In genomic region chr4:155600246-155600645, GRCh38 we compare ENCODE assay signal across 16 cellular contexts.
DNase-seq lines count a peak whose midpoint lies in the region; ATAC-seq and TF ChIP-seq lines count a peak whose summit lies in the region.
"Had no signal": no experiment of that assay in that cellular context is flagged by ENCODE, and none has a peak within 500 bp of the region (broad histone marks: within the 10 kb centered on the region; RNA-seq: fewer than 3 reads in every experiment).

No MANE protein-coding gene starts in this region.

- DNase-seq in A172 (ENCODE audit: low spot score) (peak; percentile 70), M059J (ENCODE audit: low read depth) (peak; percentile 70), KBM-7 (no peak), RWPE1 (ENCODE audit: low spot score) (no peak), activated gamma-delta T cell (lab: John Stamatoyannopoulos, UW) (no peak)
- DNase-seq: AML-193, DND-41, HCEC 1CT, HFFc6, IMR-90, KG1 had no signal

- TF ChIP-seq CTCF in nephron (IDR thresholded peaks at IDR 0.05; ENCODE audit: unreplicated experiment in 3 of 3) (no peak), RWPE1 (conservative IDR thresholded peaks at IDR 0.05; ENCODE audit: low read depth) (no peak)

- CTCF ChIA-PET in RWPE1 (lab: Yijun Ruan, JAX), result no interaction called here

- no peaks in the 10 kb centered on the region for H3K36me3 Mint-ChIP-seq in nephron (ENCODE audit: low read depth)

- H3K9me3 Mint-ChIP-seq in nephron, result no peaks in the 10 kb centered on the region
- H3K9me3 Mint-ChIP-seq: HFFc6 had no signal

- POLR2A ChIA-PET in RWPE1 (lab: Yijun Ruan, JAX; ENCODE audit: low non-redundant PET), result no interaction called here

- H3K27ac ChIP-seq in RWPE1, result no peak overlapping the region
- H3K27ac ChIP-seq: 22Rv1, BLaER1 had no signal

- H3K27ac Mint-ChIP-seq in nephron, result peak overlapping the region; percentile 24 to 63 (median 56)
- H3K27ac Mint-ChIP-seq: HFFc6 had no signal

- in situ Hi-C loops in KBM-7 (cut with MboI; ENCODE audit: low pct_unique_long_range_greater_than_20kb, low sequenced_read_pairs), result no loop called here

- ATAC-seq in SK-N-SH treated with all-trans-retinoic acid at 6 μM for 48 hours, result no peak
- no peak for ATAC-seq in HG03280 (IDR thresholded peaks at IDR 0.05; ENCODE audit: unreplicated experiment)

- H3K27me3 Mint-ChIP-seq in nephron (ENCODE audit: low read depth), result no peaks in the 10 kb centered on the region

- H3K4me1 Mint-ChIP-seq in nephron, result peaks cover 33% of the 10 kb centered on the region

- H3K4me3 Mint-ChIP-seq in nephron, result no peak overlapping the region
- H3K4me3 Mint-ChIP-seq: HFFc6 had no signal

TF ChIP-seq in SK-N-SH treated with all-trans-retinoic acid at 6 μM for 48 hours, 23 proteins besides CTCF, POLR2A, EP300 and RAD21:
- TF ChIP-seq TOX (CRISPR knock-in tag; IDR thresholded peaks at IDR 0.05; ENCODE audit: borderline replicate concordance) (no peak), ZFP3 (CRISPR knock-in tag; IDR thresholded peaks at IDR 0.05) (0 out of 2 replicates have a peak, but pooled peaks have one; percentile 59), ISL1 (CRISPR knock-in tag; IDR thresholded peaks at IDR 0.05) (peak; percentile 91), ZNF8 (CRISPR knock-in tag; IDR thresholded peaks at IDR 0.05) (peak; percentile 37; the same call in 1 of the 2 replicates), CSRNP3 (CRISPR knock-in tag; IDR thresholded peaks at IDR 0.05) (no peak), TCF4 (CRISPR knock-in tag; IDR thresholded peaks at IDR 0.05; ENCODE audit: borderline replicate concordance) (no peak), POU6F1 (CRISPR knock-in tag; IDR thresholded peaks at IDR 0.05; ENCODE audit: borderline replicate concordance, low read depth) (no peak), OSR1 (CRISPR knock-in tag; IDR thresholded peaks at IDR 0.05) (no peak), ZC3H10 (CRISPR knock-in tag; IDR thresholded peaks at IDR 0.05) (no peak), PATZ1 (CRISPR knock-in tag; IDR thresholded peaks at IDR 0.05; ENCODE audit: borderline replicate concordance) (no peak), CSDC2 (CRISPR knock-in tag; IDR thresholded peaks at IDR 0.05) (peak; percentile 80; the same call in 1 of the 2 replicates), ZNF70 (CRISPR knock-in tag; IDR thresholded peaks at IDR 0.05) (no peak)
TF ChIP-seq in SK-N-SH treated with all-trans-retinoic acid at 6 μM for 48 hours: peak in this region for 4.

Comparison
In these comparisons a context has a peak if more than half of its experiments do, and no peak if none do; other contexts are left out.
1. DNase-seq: peak in A172 (single experiment) and M059J (single experiment); none in KBM-7 (single experiment), RWPE1 (single experiment) and activated gamma-delta T cell (single experiment).